Comparison of ENCODE assay signal across 9 cellular contexts in the genomic region with DNA sequence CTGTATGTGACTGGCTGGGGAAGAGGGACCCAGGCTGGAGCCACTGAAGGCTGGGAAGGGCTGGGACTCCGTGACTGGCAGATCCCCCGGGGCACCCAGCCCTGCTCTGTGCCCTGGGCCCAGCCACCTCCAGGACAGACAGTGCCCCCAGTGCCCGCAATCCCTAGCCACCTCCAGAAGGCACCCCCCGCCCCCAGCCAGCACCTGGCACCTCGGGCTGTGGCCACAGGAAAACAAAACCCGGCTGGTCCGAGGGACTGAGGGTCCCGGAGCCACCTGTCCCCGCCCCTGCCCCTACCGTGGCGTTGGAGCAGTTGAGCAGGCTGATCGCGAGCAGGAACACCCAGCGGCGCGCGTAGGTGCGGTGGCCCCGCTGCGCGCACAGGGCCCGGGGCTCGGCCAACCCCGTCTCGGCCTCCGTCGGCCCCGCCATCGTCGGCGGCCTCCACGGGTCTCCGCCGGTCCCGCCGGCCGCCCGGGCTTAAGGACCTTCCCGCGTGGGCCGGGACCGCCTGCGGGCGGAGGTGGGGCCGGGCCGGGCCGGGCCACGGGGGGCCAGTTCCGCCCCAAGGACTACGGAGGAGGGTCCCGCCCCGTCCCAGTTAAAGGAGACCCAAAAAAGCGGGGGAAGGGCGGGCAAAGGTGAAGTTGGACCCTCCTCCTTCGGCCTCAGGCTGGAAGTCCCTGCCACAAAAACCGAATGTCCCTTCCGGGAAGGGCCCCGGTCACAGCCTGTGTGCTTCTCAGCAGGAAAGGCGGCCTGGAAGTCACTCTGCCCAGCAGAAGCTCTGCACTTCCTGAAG. TPM values are rescaled to one million over a fixed set of nuclear protein-coding genes. Genes with fewer than 3 reads are reported as not detected.
DNase-seq lines count a peak whose midpoint lies in the region; ATAC-seq and TF ChIP-seq lines count a peak whose summit lies in the region.
"Had no signal": no experiment of that assay in that cellular context is flagged by ENCODE, and none has a peak within 500 bp of the region (broad histone marks: within the 10 kb centered on the region; RNA-seq: fewer than 3 reads in every experiment).

TSS of gene SLC49A3 (minus strand) at position 457 of the 803 bp plus-strand sequence. CDS start at position 433, 24 bp downstream.

- no peak for ATAC-seq in activated naive CD8-positive, alpha-beta T cell treated with anti-CD3 and anti-CD28 coated beads, Interleukin-2, amount 50 U/mL, for 24 hours

- H3K4me1 ChIP-seq in esophagus (ENCODE audit: control insufficient read depth in 2 of 2, insufficient read depth in 2 of 2, low read length in 1 of 2) (peaks cover 6 to 29% of the 10 kb centered on the region in 2 donors), mucosa of stomach (ENCODE audit: control insufficient read depth, insufficient read depth, low read length) (peaks cover 48% of the 10 kb centered on the region), uterus (peaks cover 0 to 21% of the 10 kb centered on the region in 2 donors)

- H3K4me1 Mint-ChIP-seq in activated naive CD8-positive, alpha-beta T cell treated with anti-CD3 and anti-CD28 coated beads for 36 hours, result no peaks in the 10 kb centered on the region
- H3K4me1 Mint-ChIP-seq in activated naive CD8-positive, alpha-beta T cell treated with anti-CD3 and anti-CD28 coated beads, Interleukin-2, amount 50 U/mL, for 24 hours, result no peaks in the 10 kb centered on the region

- peaks cover 15% of the 10 kb centered on the region for H3K27me3 Mint-ChIP-seq in activated naive CD8-positive, alpha-beta T cell treated with anti-CD3 and anti-CD28 coated beads for 36 hours
- H3K27me3 Mint-ChIP-seq in activated naive CD8-positive, alpha-beta T cell treated with anti-CD3 and anti-CD28 coated beads, Interleukin-2, amount 50 U/mL, for 24 hours, result peaks cover 7% of the 10 kb centered on the region

- H3K9ac ChIP-seq in mucosa of stomach (ENCODE audit: low read length), result peak within 1 kb of the TSS; percentile 70

- no peaks in the 10 kb centered on the region for H3K27me3 ChIP-seq in esophagus (ENCODE audit: control insufficient read depth in 1 of 2, insufficient read depth in 2 of 2, low read length in 2 of 2)
- H3K27me3 ChIP-seq in mucosa of stomach (ENCODE audit: control insufficient read depth, insufficient read depth, low read length), result peaks cover 3% of the 10 kb centered on the region
- H3K27me3 ChIP-seq in uterus, result no peaks in the 10 kb centered on the region
- H3K27me3 ChIP-seq: SJSA1 had no signal

- no peaks in the 10 kb centered on the region for H3K9me3 ChIP-seq in esophagus (ENCODE audit: control insufficient read depth in 2 of 2, insufficient read depth in 1 of 2, low read depth in 1 of 2, low read length in 1 of 2)
- no peaks in the 10 kb centered on the region for H3K9me3 ChIP-seq in mucosa of stomach (ENCODE audit: control insufficient read depth, low read length)
- no peaks in the 10 kb centered on the region for H3K9me3 ChIP-seq in uterus
- H3K9me3 ChIP-seq: SJSA1 had no signal

- H3K27ac Mint-ChIP-seq in activated naive CD8-positive, alpha-beta T cell treated with anti-CD3 and anti-CD28 coated beads for 36 hours, result no peak within 1 kb of the TSS
- no peak within 1 kb of the TSS for H3K27ac Mint-ChIP-seq in activated naive CD8-positive, alpha-beta T cell treated with anti-CD3 and anti-CD28 coated beads, Interleukin-2, amount 50 U/mL, for 24 hours

- no peak for TF ChIP-seq CTCF in uterus (IDR thresholded peaks at IDR 0.05)

- 8 to 13% methylated on average over 42 to 59 of the region's 59 CpGs for WGBS in esophagus, 2 donors

- H3K9me3 Mint-ChIP-seq in activated naive CD8-positive, alpha-beta T cell treated with anti-CD3 and anti-CD28 coated beads for 36 hours, result no peaks in the 10 kb centered on the region
- H3K9me3 Mint-ChIP-seq in activated naive CD8-positive, alpha-beta T cell treated with anti-CD3 and anti-CD28 coated beads, Interleukin-2, amount 50 U/mL, for 24 hours, result no peaks in the 10 kb centered on the region

- no peak for TF ChIP-seq POLR2A in uterus (IDR thresholded peaks at IDR 0.05)

- no peaks in the 10 kb centered on the region for H3K36me3 Mint-ChIP-seq in activated naive CD8-positive, alpha-beta T cell treated with anti-CD3 and anti-CD28 coated beads for 36 hours
- no peaks in the 10 kb centered on the region for H3K36me3 Mint-ChIP-seq in activated naive CD8-positive, alpha-beta T cell treated with anti-CD3 and anti-CD28 coated beads, Interleukin-2, amount 50 U/mL, for 24 hours (ENCODE audit: low read depth)

- H3K27ac ChIP-seq in esophagus (ENCODE audit: low read depth in 2 of 2, low read length in 1 of 2), result peak within 1 kb of the TSS; percentile 30 to 78
- peak within 1 kb of the TSS; percentile 77 for H3K27ac ChIP-seq in uterus
- H3K27ac ChIP-seq: SJSA1 had no signal

- H3K4me3 Mint-ChIP-seq in activated naive CD8-positive, alpha-beta T cell treated with anti-CD3 and anti-CD28 coated beads for 36 hours, result peak within 1 kb of the TSS; percentile 7
- no peak within 1 kb of the TSS for H3K4me3 Mint-ChIP-seq in activated naive CD8-positive, alpha-beta T cell treated with anti-CD3 and anti-CD28 coated beads, Interleukin-2, amount 50 U/mL, for 24 hours

- H3K4me3 ChIP-seq in esophagus (ENCODE audit: low read depth in 1 of 2, low read length in 2 of 2) (peak within 1 kb of the TSS; percentile 39 to 52), mucosa of stomach (ENCODE audit: low read length) (peak within 1 kb of the TSS; percentile 64), uterus (peak within 1 kb of the TSS; percentile 31 to 36)
- H3K4me3 ChIP-seq: SJSA1 had no signal

- intact Hi-C loops in uterus (cut with DNase I; ENCODE audit: low total_unique reads), result no loop called here

- DNase-seq in activated naive CD8-positive, alpha-beta T cell treated with anti-CD3 and anti-CD28 coated beads for 36 hours, result no peak
- no peak for DNase-seq in activated naive CD8-positive, alpha-beta T cell treated with anti-CD3 and anti-CD28 coated beads, Interleukin-2, amount 50 U/mL, for 24 hours
- DNase-seq in uterus (no peak), SKM-1 (lab: John Stamatoyannopoulos, UW; ENCODE audit: unreplicated experiment) (no peak), T-helper 9 cell (no peak), RPMI8226 (no peak)

- H3K36me3 ChIP-seq in esophagus (ENCODE audit: control insufficient read depth in 2 of 2, insufficient read depth in 2 of 2, low read length in 1 of 2) (peaks cover 0 to 2% of the 10 kb centered on the region in 2 donors), mucosa of stomach (ENCODE audit: control insufficient read depth, insufficient read depth, low read length) (no peaks in the 10 kb centered on the region), uterus (no peaks in the 10 kb centered on the region)
- H3K36me3 ChIP-seq: SJSA1 had no signal

RNA-seq across cellular contexts. Expression of gene SLC49A3, which starts in this region (rescaled TPM):
- under 1 TPM; 0.38 to 0.43 TPM for total RNA-seq in activated naive CD8-positive, alpha-beta T cell treated with anti-CD3 and anti-CD28 coated beads for 36 hours
- 1 to 10 TPM; 3.8 to 7.2 TPM for polyA plus RNA-seq in esophagus
- total RNA-seq in uterus, result 10 to 100 TPM in 1 of 4 donors, 1 to 10 TPM in 3; 1.2 to 12.6 (median 2.8) TPM
- total RNA-seq: SJSA1 had no signal
